Comparison of ENCODE assay signal across 21 cellular contexts in genomic region chr1:25174730-25175612, GRCh38. TPM values are rescaled to one million over a fixed set of nuclear protein-coding genes. Genes with fewer than 3 reads are reported as not detected.
DNase-seq lines count a peak whose midpoint lies in the region; TF ChIP-seq lines count a peak whose summit lies in the region.
"Had no signal": no experiment of that assay in that cellular context is flagged by ENCODE, and none has a peak within 500 bp of the region (broad histone marks: within the 10 kb centered on the region; RNA-seq: fewer than 3 reads in every experiment).

No MANE protein-coding gene starts in this region.

- H3K18ac ChIP-seq in H9 (ENCODE audit: insufficient read length, low read depth, low read length): no peak overlapping the region

- H3K4me2 ChIP-seq in neural progenitor cell (no peak overlapping the region), H9 (ENCODE audit: insufficient read depth, insufficient read length, low read length) (no peak overlapping the region)
- H3K4me2 ChIP-seq: BLaER1 had no signal

- no peak overlapping the region for H2BK20ac ChIP-seq in H9 (ENCODE audit: low read depth, low read length, poor library complexity, severe bottlenecking)

- H3K9me3 Mint-ChIP-seq in neural progenitor cell (peaks cover 5% of the 10 kb centered on the region), H9 (peaks cover 12 to 23% of the 10 kb centered on the region in 2 experiments)

- no peak overlapping the region for H3K56ac ChIP-seq in H9 (ENCODE audit: insufficient read length, low read depth, low read length)

- H3K4me1 Mint-ChIP-seq in neural progenitor cell (no peaks in the 10 kb centered on the region), H9 (peaks cover 0 to 4% of the 10 kb centered on the region in 2 experiments; a peak in 2 of 4 replicates)
- H3K4me1 Mint-ChIP-seq: activated CD4-positive, alpha-beta T cell treated with anti-CD3 and anti-CD28 coated beads for 36 hours; memory B cell; naive B cell; T-helper 17 cell had no signal

- H3K27me3 Mint-ChIP-seq in neural progenitor cell (ENCODE audit: insufficient read depth, low read depth) (peaks cover 9% of the 10 kb centered on the region), H9 (ENCODE audit: low read depth) (peaks cover 3% of the 10 kb centered on the region; the same call in 1 of the 2 replicates)
- H3K27me3 Mint-ChIP-seq: activated CD4-positive, alpha-beta T cell treated with anti-CD3 and anti-CD28 coated beads for 36 hours; memory B cell; T-helper 17 cell had no signal

- WGBS in H9 (ENCODE audit: extremely low coverage, insufficient read length, low lambda C conversion rate): no CpG with 5 or more reads among the region's 13 CpGs

- H4K5ac ChIP-seq in H9 (ENCODE audit: insufficient read length, low read depth, low read length): no peak overlapping the region

- H4K91ac ChIP-seq in H9 (ENCODE audit: insufficient read length, low read depth, low read length): no peak overlapping the region

- H3K4ac ChIP-seq in H9 (ENCODE audit: low read depth, low read length): no peak overlapping the region

- H3K9ac ChIP-seq in neural progenitor cell: no peak overlapping the region
- no peak overlapping the region for H3K9ac ChIP-seq in H9 (ENCODE audit: extremely low read depth, insufficient read length, low read length)
- H3K9ac ChIP-seq: BLaER1 had no signal

- H2BK5ac ChIP-seq in H9 (ENCODE audit: insufficient read length, low read length): no peak overlapping the region

- H3K4me3 ChIP-seq in neural progenitor cell: no peak overlapping the region
- no peak overlapping the region for H3K4me3 ChIP-seq in vagina
- H3K4me3 ChIP-seq: BLaER1, Peyer's patch, SJCRH30 had no signal

- DNase-seq in AG08395 (ENCODE audit: low spot score) (peak; percentile 1), RPMI7951 (ENCODE audit: low read depth) (peak; percentile 23), hippocampal formation (lab: John Stamatoyannopoulos, UW) (peak; percentile 53 to 68), neural progenitor cell (ENCODE audit: low spot score) (no peak), vagina (ENCODE audit: extremely low spot score in 2 of 2) (no peak), H9 (no peak), NCI-H2081 (lab: John Stamatoyannopoulos, UW) (no peak)
- no peak for DNase-seq in activated effector memory CD4-positive, alpha-beta T cell treated with anti-CD3 and anti-CD28 coated beads, Interleukin-2, amount 50 U/mL, for 16 hours
- DNase-seq: activated CD4-positive, alpha-beta T cell treated with anti-CD3 and anti-CD28 coated beads for 36 hours; aorta; DND-41; Kasumi-1; naive B cell; NCI-H187; NCI-H526 treated with DMSO at 0.1 percent for 48 hours; SJCRH30; T-helper 17 cell had no signal

- H2AK5ac ChIP-seq in H9 (ENCODE audit: insufficient read length, low read length): no peak overlapping the region

- H3F3A ChIP-seq in neural progenitor cell (ENCODE audit: low read depth): no peaks in the 10 kb centered on the region

- peak overlapping the region; percentile 34 for H2AFZ ChIP-seq in neural progenitor cell (replicated peaks)
- H2AFZ ChIP-seq in H9 (ENCODE audit: low read length): no peak overlapping the region

- no peaks in the 10 kb centered on the region for H3K23me2 ChIP-seq in H9 (ENCODE audit: insufficient read length, low read depth, low read length, poor library complexity, severe bottlenecking)

- TF ChIP-seq CTCF in neural progenitor cell (IDR thresholded peaks at IDR 0.05): no peak
- TF ChIP-seq CTCF in vagina (IDR thresholded peaks at IDR 0.05): no peak
- TF ChIP-seq CTCF in H9 (conservative IDR thresholded peaks at IDR 0.05): no peak

- no peak overlapping the region for H3T11ph ChIP-seq in H9 (ENCODE audit: low read length)

- H4K20me1 ChIP-seq in neural progenitor cell (ENCODE audit: low read depth): no peaks in the 10 kb centered on the region
- H4K20me1 ChIP-seq in H9 (ENCODE audit: control insufficient read depth, insufficient read depth, insufficient read length): no peaks in the 10 kb centered on the region
- H4K20me1 ChIP-seq: BLaER1 had no signal

- H3K9me3 ChIP-seq in neural progenitor cell (ENCODE audit: low read depth): no peaks in the 10 kb centered on the region
- no peaks in the 10 kb centered on the region for H3K9me3 ChIP-seq in vagina
- H3K9me3 ChIP-seq in H9 (ENCODE audit: control insufficient read depth, low read depth, low read length): no peaks in the 10 kb centered on the region
- H3K9me3 ChIP-seq: Peyer's patch, SJCRH30 had no signal

- H2BK15ac ChIP-seq in H9 (ENCODE audit: low read depth, low read length): no peak overlapping the region

- H3K79me1 ChIP-seq in H9 (ENCODE audit: insufficient read depth, low read depth, low read length, poor library complexity, severe bottlenecking): no peaks in the 10 kb centered on the region

- H2BK12ac ChIP-seq in H9 (ENCODE audit: insufficient read length, low read depth, low read length): no peak overlapping the region

- H3K27me3 ChIP-seq in neural progenitor cell (no peaks in the 10 kb centered on the region), vagina (no peaks in the 10 kb centered on the region), H9 (ENCODE audit: insufficient read depth, low read length) (no peaks in the 10 kb centered on the region)
- H3K27me3 ChIP-seq: BLaER1, Peyer's patch had no signal

- H3K27ac ChIP-seq in neural progenitor cell (no peak overlapping the region), vagina (no peak overlapping the region), H9 (ENCODE audit: insufficient read length, low read depth, low read length) (no peak overlapping the region)
- H3K27ac ChIP-seq: BLaER1, Peyer's patch, SJCRH30 had no signal

- no peak for TF ChIP-seq POLR2A in vagina (IDR thresholded peaks at IDR 0.05)

- H3K4me1 ChIP-seq in neural progenitor cell (no peaks in the 10 kb centered on the region), vagina (no peaks in the 10 kb centered on the region), H9 (ENCODE audit: insufficient read depth, low read length) (no peaks in the 10 kb centered on the region)
- H3K4me1 ChIP-seq: BLaER1, Peyer's patch, SJCRH30 had no signal

- no peak overlapping the region for H2BK120ac ChIP-seq in H9 (ENCODE audit: low read depth, low read length, poor library complexity, severe bottlenecking)

- H3K79me2 ChIP-seq in neural progenitor cell (ENCODE audit: low read depth) (no peaks in the 10 kb centered on the region), H9 (ENCODE audit: insufficient read depth, low read length) (no peaks in the 10 kb centered on the region)

- H3K4me3 Mint-ChIP-seq in neural progenitor cell (no peak overlapping the region), H9 (no peak overlapping the region)
- H3K4me3 Mint-ChIP-seq: activated CD4-positive, alpha-beta T cell treated with anti-CD3 and anti-CD28 coated beads for 36 hours; memory B cell; T-helper 17 cell had no signal

- H3K36me3 ChIP-seq in neural progenitor cell: no peaks in the 10 kb centered on the region
- no peaks in the 10 kb centered on the region for H3K36me3 ChIP-seq in vagina
- H3K36me3 ChIP-seq: BLaER1, Peyer's patch, SJCRH30 had no signal

- no peak overlapping the region for H4K8ac ChIP-seq in H9 (replicated peaks; ENCODE audit: insufficient read length, low read depth, low read length)

- H3K14ac ChIP-seq in H9 (ENCODE audit: insufficient read depth, low read length): no peak overlapping the region

- H3K36me3 Mint-ChIP-seq in neural progenitor cell: no peaks in the 10 kb centered on the region
- peaks cover 0 to 10% (median 1%) of the 10 kb centered on the region in 3 experiments; a peak in 5 of 7 replicates for H3K36me3 Mint-ChIP-seq in H9 (ENCODE audit: insufficient read depth in 1 of 3, low read depth in 3 of 3)
- H3K36me3 Mint-ChIP-seq: memory B cell had no signal

- H3K27ac Mint-ChIP-seq in neural progenitor cell (no peak overlapping the region), H9 (peak overlapping the region in 1 of 3 experiments; percentile 42; a peak in 1 of 7 replicates)
- H3K27ac Mint-ChIP-seq: activated CD4-positive, alpha-beta T cell treated with anti-CD3 and anti-CD28 coated beads for 36 hours; activated naive CD4-positive, alpha-beta T cell treated with anti-CD3 and anti-CD28 coated beads, Interleukin-2, amount 50 U/mL, for 72 hours; memory B cell; T-helper 17 cell had no signal

- intact Hi-C loops in vagina (cut with DNase I): no loop called here

- no peak overlapping the region for H3K23ac ChIP-seq in H9 (ENCODE audit: insufficient read length, low read depth, low read length)

RNA-seq across cellular contexts. Expression of gene SYF2, which starts 57.3 kb away (rescaled TPM):
- 58.1 and 66.8 TPM in 2 replicates for total RNA-seq in RPMI7951 (2014; rRNA removed; shearing (Covaris generic))
- total RNA-seq in neural progenitor cell (ENCODE audit: low replicate concordance) (62.5 and 114 TPM in 2 replicates), vagina (28.7 TPM), H9 (2021) (34.4 and 36.5 TPM in 2 replicates)

Comparison
In these comparisons a context has a peak if more than half of its experiments do, and no peak if none do; other contexts are left out.
1. DNase-seq: peak in AG08395 (single experiment), RPMI7951 (single experiment) and hippocampal formation (2 of 2); none in neural progenitor cell (single experiment), vagina (0 of 2), activated effector memory CD4-positive, alpha-beta T cell treated with anti-CD3 and anti-CD28 coated beads, Interleukin-2, amount 50 U/mL, for 16 hours (single experiment), H9 (single experiment) and NCI-H2081 (0 of 2).